In the genomic region with DNA sequence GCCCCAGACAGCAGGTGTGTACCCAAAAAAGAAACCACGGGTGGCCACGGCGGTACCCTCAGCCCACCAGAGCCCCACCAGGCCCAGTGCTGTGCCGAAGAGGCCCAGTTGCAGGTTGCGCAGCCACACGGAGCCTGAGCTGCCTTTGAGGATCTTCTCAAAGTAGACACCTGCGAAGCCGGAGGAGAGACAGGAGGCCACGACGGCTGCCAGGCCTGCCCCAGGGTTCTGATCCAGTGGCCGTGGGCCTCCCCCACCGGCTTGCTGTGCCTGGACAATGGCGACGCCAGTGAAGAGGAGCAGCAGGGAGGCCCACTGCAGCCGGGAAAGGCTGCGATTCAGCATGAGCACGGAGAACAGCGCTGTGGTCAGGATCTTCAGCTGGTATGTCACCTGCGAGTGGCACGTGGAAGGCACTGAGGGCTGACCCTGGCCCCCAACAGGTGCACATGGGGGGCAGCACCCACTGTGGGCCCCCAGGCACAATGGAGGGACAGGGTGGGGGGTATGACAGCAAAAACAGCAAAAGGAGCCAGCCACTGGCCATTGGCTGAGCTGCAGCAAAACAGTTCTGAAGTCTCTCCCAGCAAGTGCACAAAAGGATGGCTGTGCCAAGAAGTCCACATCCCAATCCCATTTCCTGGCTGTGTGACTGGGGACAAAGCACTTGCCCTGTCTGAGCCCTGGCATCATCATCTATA, we compare ENCODE assay signal across 27 cellular contexts.
"Had no signal": no experiment of that assay in that cellular context is flagged by ENCODE, and none has a peak within 500 bp of the region (broad histone marks: within the 10 kb centered on the region; RNA-seq: fewer than 3 reads in every experiment).

No MANE protein-coding gene starts in this region.

- FAIRE-seq: colon, endometrium, endothelial cell of umbilical vein had no signal

- H3K9me3 ChIP-seq: ascending aorta, breast epithelium, esophagus squamous epithelium, gastroesophageal sphincter had no signal

- H3K36me3 ChIP-seq: breast epithelium had no signal

- H3K4me1 Mint-ChIP-seq: central memory CD8-positive, alpha-beta T cell had no signal

- H3K4me3 Mint-ChIP-seq: activated CD4-positive, alpha-beta memory T cell treated with anti-CD3 and anti-CD28 coated beads for 36 hours; activated CD4-positive, alpha-beta T cell treated with anti-CD3 and anti-CD28 coated beads for 36 hours; activated CD4-positive, alpha-beta T cell treated with anti-CD3 and anti-CD28 coated beads, Interleukin-2, amount 10 ng/mL, durations not matched to agents 24 days and 14 days; activated CD8-positive, alpha-beta memory T cell treated with anti-CD3 and anti-CD28 coated beads, Interleukin-2, amount 10 ng/mL, durations not matched to agents 7 days and 5 days; activated CD8-positive, alpha-beta T cell treated with anti-CD3 and anti-CD28 coated beads, Interleukin-2, amount 10 ng/mL, durations not matched to agents 7 days and 5 days; activated naive CD4-positive, alpha-beta T cell treated with anti-CD3 and anti-CD28 coated beads, Interleukin-2, amount 10 ng/mL, durations not matched to agents 7 days and 5 days; activated naive CD8-positive, alpha-beta T cell treated with anti-CD3 and anti-CD28 coated beads, Interleukin-2, amount 10 ng/mL, durations not matched to agents 7 days and 5 days; brain; central memory CD8-positive, alpha-beta T cell had no signal

- H3K9me3 Mint-ChIP-seq: activated CD4-positive, alpha-beta memory T cell treated with anti-CD3 and anti-CD28 coated beads for 36 hours; activated CD4-positive, alpha-beta T cell treated with anti-CD3 and anti-CD28 coated beads, Interleukin-2, amount 10 ng/mL, durations not matched to agents 24 days and 14 days; activated naive CD4-positive, alpha-beta T cell treated with anti-CD3 and anti-CD28 coated beads, Interleukin-2, amount 10 ng/mL, durations not matched to agents 7 days and 5 days; activated naive CD4-positive, alpha-beta T cell treated with anti-CD3 and anti-CD28 coated beads, Interleukin-2, amount 50 U/mL, for 72 hours; activated naive CD8-positive, alpha-beta T cell treated with anti-CD3 and anti-CD28 coated beads, Interleukin-2, amount 10 ng/mL, durations not matched to agents 7 days and 5 days; central memory CD8-positive, alpha-beta T cell had no signal

- H3K27ac ChIP-seq: ascending aorta, breast epithelium, epithelial cell of prostate, esophagus squamous epithelium, gastroesophageal sphincter had no signal

- H3K27me3 Mint-ChIP-seq: activated CD4-positive, alpha-beta memory T cell treated with anti-CD3 and anti-CD28 coated beads for 36 hours; activated CD4-positive, alpha-beta T cell treated with anti-CD3 and anti-CD28 coated beads for 36 hours; activated CD4-positive, alpha-beta T cell treated with anti-CD3 and anti-CD28 coated beads, Interleukin-2, amount 10 ng/mL, durations not matched to agents 24 days and 14 days; activated CD8-positive, alpha-beta memory T cell treated with anti-CD3 and anti-CD28 coated beads, Interleukin-2, amount 10 ng/mL, durations not matched to agents 7 days and 5 days; activated naive CD4-positive, alpha-beta T cell treated with anti-CD3 and anti-CD28 coated beads, Interleukin-2, amount 10 ng/mL, durations not matched to agents 7 days and 5 days; activated naive CD8-positive, alpha-beta T cell treated with anti-CD3 and anti-CD28 coated beads, Interleukin-2, amount 10 ng/mL, durations not matched to agents 7 days and 5 days; central memory CD8-positive, alpha-beta T cell had no signal

- ATAC-seq: activated CD4-positive, alpha-beta T cell treated with anti-CD3 and anti-CD28 coated beads for 36 hours; activated CD8-positive, alpha-beta memory T cell treated with anti-CD3 and anti-CD28 coated beads, Interleukin-2, amount 10 ng/mL, durations not matched to agents 7 days and 5 days; activated CD8-positive, alpha-beta T cell treated with anti-CD3 and anti-CD28 coated beads, Interleukin-2, amount 10 ng/mL, durations not matched to agents 7 days and 5 days; gastroesophageal sphincter had no signal

- H3K27me3 ChIP-seq: ascending aorta, esophagus squamous epithelium, gastroesophageal sphincter had no signal

- H3K4me1 ChIP-seq: ascending aorta, breast epithelium had no signal

- H3K36me3 Mint-ChIP-seq: activated naive CD4-positive, alpha-beta T cell treated with anti-CD3 and anti-CD28 coated beads, Interleukin-2, amount 50 U/mL, for 72 hours had no signal

- H3K27ac Mint-ChIP-seq: activated CD4-positive, alpha-beta memory T cell treated with anti-CD3 and anti-CD28 coated beads for 36 hours; activated CD4-positive, alpha-beta T cell treated with anti-CD3 and anti-CD28 coated beads for 36 hours; activated CD4-positive, alpha-beta T cell treated with anti-CD3 and anti-CD28 coated beads, Interleukin-2, amount 10 ng/mL, durations not matched to agents 24 days and 14 days; activated CD8-positive, alpha-beta memory T cell treated with anti-CD3 and anti-CD28 coated beads, Interleukin-2, amount 10 ng/mL, durations not matched to agents 7 days and 5 days; activated CD8-positive, alpha-beta T cell treated with anti-CD3 and anti-CD28 coated beads, Interleukin-2, amount 10 ng/mL, durations not matched to agents 7 days and 5 days; activated naive CD4-positive, alpha-beta T cell treated with anti-CD3 and anti-CD28 coated beads, Interleukin-2, amount 10 ng/mL, durations not matched to agents 7 days and 5 days; activated naive CD4-positive, alpha-beta T cell treated with anti-CD3 and anti-CD28 coated beads, Interleukin-2, amount 50 U/mL, for 72 hours; activated naive CD8-positive, alpha-beta T cell treated with anti-CD3 and anti-CD28 coated beads, Interleukin-2, amount 10 ng/mL, durations not matched to agents 7 days and 5 days; brain had no signal

- H3K4me3 ChIP-seq: ascending aorta, breast epithelium, esophagus squamous epithelium, gastroesophageal sphincter had no signal

- DNase-seq: activated CD4-positive, alpha-beta memory T cell treated with anti-CD3 and anti-CD28 coated beads for 36 hours; activated CD4-positive, alpha-beta T cell treated with anti-CD3 and anti-CD28 coated beads for 36 hours; activated CD4-positive, alpha-beta T cell treated with anti-CD3 and anti-CD28 coated beads, Interleukin-2, amount 10 ng/mL, durations not matched to agents 24 days and 14 days; activated CD4-positive, CD25-positive, alpha-beta regulatory T cell; activated CD4-positive, CD25-positive, alpha-beta regulatory T cell treated with anti-CD3 and anti-CD28 coated beads, Interleukin-2, amount 50 U/mL, for 72 hours; activated CD8-positive, alpha-beta memory T cell treated with anti-CD3 and anti-CD28 coated beads, Interleukin-2, amount 10 ng/mL, durations not matched to agents 7 days and 5 days; activated CD8-positive, alpha-beta memory T cell treated with anti-CD3 and anti-CD28 coated beads, Interleukin-2, amount 50 U/mL, for 4 hours; activated CD8-positive, alpha-beta T cell treated with anti-CD3 and anti-CD28 coated beads, Interleukin-2, amount 10 ng/mL, durations not matched to agents 7 days and 5 days; activated gamma-delta T cell; activated naive CD4-positive, alpha-beta T cell; activated naive CD4-positive, alpha-beta T cell treated with anti-CD3 and anti-CD28 coated beads, Interleukin-2, amount 10 ng/mL, durations not matched to agents 7 days and 5 days; activated naive CD8-positive, alpha-beta T cell treated with anti-CD3 and anti-CD28 coated beads, Interleukin-2, amount 10 ng/mL, durations not matched to agents 7 days and 5 days; activated T-cell treated with anti-CD3 and anti-CD28 coated beads, Interleukin-2, amount 50 U/mL, for 48 hours; effector CD8-positive, alpha-beta T cell; esophagus squamous epithelium; foreskin melanocyte; T-helper 2 cell had no signal
